In genomic region chr22:42314709-42315391, GRCh38 we compare ENCODE assay signal across 2 cellular contexts.
TF ChIP-seq lines count a peak whose summit lies in the region.

No MANE protein-coding gene starts in this region.

TF ChIP-seq in WTC11, 78 proteins besides CTCF, POLR2A, EP300 and RAD21 (continued from another document):
- no peak for TF ChIP-seq USF2 (CRISPR knock-in tag; IDR thresholded peaks at IDR 0.05)
- TF ChIP-seq ZBTB43 (CRISPR knock-in tag; IDR thresholded peaks at IDR 0.05): no peak

TF ChIP-seq in SK-N-SH, 30 proteins besides CTCF, POLR2A, EP300 and RAD21 (continued from another document):
- no peak for TF ChIP-seq USF1 (IDR thresholded peaks at IDR 0.05; ENCODE audit: borderline replicate concordance, low read depth)
- no peak for TF ChIP-seq POLR2AphosphoS5 (IDR thresholded peaks at IDR 0.05; ENCODE audit: low read depth, low read length)
- no peak for TF ChIP-seq ZBTB33 (IDR thresholded peaks at IDR 0.05; ENCODE audit: borderline replicate concordance, low read depth)
